In the genomic region with DNA sequence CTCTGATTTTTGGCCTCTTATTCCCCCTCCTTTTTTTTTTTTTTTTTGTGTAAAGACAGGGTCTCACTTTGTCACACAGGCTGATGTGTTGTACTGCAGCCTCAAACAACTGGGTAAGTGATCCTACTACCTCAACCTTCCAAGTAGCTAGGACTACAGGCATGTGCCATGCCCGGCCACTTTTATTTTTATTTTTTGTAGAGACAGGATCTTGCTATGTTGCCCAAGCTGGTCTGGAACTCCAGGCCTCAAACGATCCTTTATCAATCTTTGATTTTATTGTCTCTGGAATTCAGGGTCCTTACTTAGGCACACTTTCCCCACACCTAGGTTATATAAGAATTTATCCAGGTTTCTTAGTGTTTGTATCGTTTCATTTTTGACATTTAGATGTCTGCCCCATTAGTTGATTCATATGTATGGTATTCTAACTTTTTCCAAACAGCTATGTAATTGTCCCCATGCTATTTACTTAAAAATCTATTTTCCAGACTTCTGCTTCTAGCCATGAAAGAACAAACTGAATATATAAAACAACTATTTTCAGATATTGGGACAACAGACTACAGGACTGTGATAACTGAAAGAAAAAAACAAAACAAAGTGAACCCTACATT, we compare ENCODE assay signal across 1 cellular context.
A peak's percentile ranks its signal among the peaks of the same experiment; 100 is the strongest.
TF ChIP-seq lines count a peak whose summit lies in the region.

No MANE protein-coding gene starts in this region.

TF ChIP-seq in K562, 482 proteins besides CTCF, POLR2A, EP300 and RAD21 (continues in another document):
- TF ChIP-seq TAF9B (IDR thresholded peaks at IDR 0.05; ENCODE audit: partially characterized antibody), result peak; percentile 5
- 0 out of 4 replicates have a peak, but pooled peaks of 1 of the 2 experiments have one; percentile 19 for TF ChIP-seq UBTF (IDR thresholded peaks at IDR 0.05; ENCODE audit: borderline replicate concordance in 1 of 2, low read depth in 2 of 2, low read length in 2 of 2)
- TF ChIP-seq E2F8 (IDR thresholded peaks at IDR 0.05; ENCODE audit: low read depth, partially characterized antibody), result no peak
- TF ChIP-seq ELF1 (tag; IDR thresholded peaks at IDR 0.05), result no peak
- TF ChIP-seq TBP (optimal IDR thresholded peaks at IDR 0.05; ENCODE audit: low read depth, low read length), result no peak
- TF ChIP-seq PKNOX1 (IDR thresholded peaks at IDR 0.05), result no peak
- TF ChIP-seq, protein P1, sequence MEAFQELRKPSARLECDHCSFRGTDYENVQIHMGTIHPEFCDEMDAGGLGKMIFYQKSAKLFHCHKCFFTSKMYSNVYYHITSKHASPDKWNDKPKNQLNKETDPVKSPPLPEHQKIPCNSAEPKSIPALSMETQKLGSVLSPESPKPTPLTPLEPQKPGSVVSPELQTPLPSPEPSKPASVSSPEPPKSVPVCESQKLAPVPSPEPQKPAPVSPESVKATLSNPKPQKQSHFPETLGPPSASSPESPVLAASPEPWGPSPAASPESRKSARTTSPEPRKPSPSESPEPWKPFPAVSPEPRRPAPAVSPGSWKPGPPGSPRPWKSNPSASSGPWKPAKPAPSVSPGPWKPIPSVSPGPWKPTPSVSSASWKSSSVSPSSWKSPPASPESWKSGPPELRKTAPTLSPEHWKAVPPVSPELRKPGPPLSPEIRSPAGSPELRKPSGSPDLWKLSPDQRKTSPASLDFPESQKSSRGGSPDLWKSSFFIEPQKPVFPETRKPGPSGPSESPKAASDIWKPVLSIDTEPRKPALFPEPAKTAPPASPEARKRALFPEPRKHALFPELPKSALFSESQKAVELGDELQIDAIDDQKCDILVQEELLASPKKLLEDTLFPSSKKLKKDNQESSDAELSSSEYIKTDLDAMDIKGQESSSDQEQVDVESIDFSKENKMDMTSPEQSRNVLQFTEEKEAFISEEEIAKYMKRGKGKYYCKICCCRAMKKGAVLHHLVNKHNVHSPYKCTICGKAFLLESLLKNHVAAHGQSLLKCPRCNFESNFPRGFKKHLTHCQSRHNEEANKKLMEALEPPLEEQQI (IDR thresholded peaks at IDR 0.05), result no peak
- no peak for TF ChIP-seq NFATC3 (IDR thresholded peaks at IDR 0.05)
- TF ChIP-seq NUFIP1 (IDR thresholded peaks at IDR 0.05; ENCODE audit: partially characterized antibody), result peak; percentile 11
- TF ChIP-seq ZBTB11 (CRISPR knock-in tag; IDR thresholded peaks at IDR 0.05), result no peak
- TF ChIP-seq RNF2 (IDR thresholded peaks at IDR 0.05), result no peak
- no peak for TF ChIP-seq ZNF263 (CRISPR knock-in tag; IDR thresholded peaks at IDR 0.05; ENCODE audit: borderline replicate concordance)
- no peak for TF ChIP-seq HOXB6 (CRISPR knock-in tag; IDR thresholded peaks at IDR 0.05; ENCODE audit: borderline replicate concordance)
- TF ChIP-seq KDM2B (CRISPR knock-in tag; IDR thresholded peaks at IDR 0.05), result no peak
- TF ChIP-seq, protein P2, sequence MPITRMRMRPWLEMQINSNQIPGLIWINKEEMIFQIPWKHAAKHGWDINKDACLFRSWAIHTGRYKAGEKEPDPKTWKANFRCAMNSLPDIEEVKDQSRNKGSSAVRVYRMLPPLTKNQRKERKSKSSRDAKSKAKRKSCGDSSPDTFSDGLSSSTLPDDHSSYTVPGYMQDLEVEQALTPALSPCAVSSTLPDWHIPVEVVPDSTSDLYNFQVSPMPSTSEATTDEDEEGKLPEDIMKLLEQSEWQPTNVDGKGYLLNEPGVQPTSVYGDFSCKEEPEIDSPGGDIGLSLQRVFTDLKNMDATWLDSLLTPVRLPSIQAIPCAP (CRISPR knock-in tag; IDR thresholded peaks at IDR 0.05; ENCODE audit: borderline replicate concordance), result no peak
- TF ChIP-seq MLLT1 (IDR thresholded peaks at IDR 0.05), result no peak
- TF ChIP-seq MIER1 (IDR thresholded peaks at IDR 0.05; ENCODE audit: low read depth), result no peak; the same call in 1 of the 2 replicates
- no peak for TF ChIP-seq E2F1 (CRISPR knock-in tag; IDR thresholded peaks at IDR 0.05)
- no peak for TF ChIP-seq POLR2AphosphoS2 (IDR thresholded peaks at IDR 0.05; ENCODE audit: low read length)
- no peak for TF ChIP-seq TCF3 (CRISPR knock-in tag; IDR thresholded peaks at IDR 0.05)
- TF ChIP-seq MCM2 (IDR thresholded peaks at IDR 0.05; ENCODE audit: low read depth), result no peak
- no peak for TF ChIP-seq DIDO1 (tag; IDR thresholded peaks at IDR 0.05; ENCODE audit: low read depth)
- TF ChIP-seq, protein P3, sequence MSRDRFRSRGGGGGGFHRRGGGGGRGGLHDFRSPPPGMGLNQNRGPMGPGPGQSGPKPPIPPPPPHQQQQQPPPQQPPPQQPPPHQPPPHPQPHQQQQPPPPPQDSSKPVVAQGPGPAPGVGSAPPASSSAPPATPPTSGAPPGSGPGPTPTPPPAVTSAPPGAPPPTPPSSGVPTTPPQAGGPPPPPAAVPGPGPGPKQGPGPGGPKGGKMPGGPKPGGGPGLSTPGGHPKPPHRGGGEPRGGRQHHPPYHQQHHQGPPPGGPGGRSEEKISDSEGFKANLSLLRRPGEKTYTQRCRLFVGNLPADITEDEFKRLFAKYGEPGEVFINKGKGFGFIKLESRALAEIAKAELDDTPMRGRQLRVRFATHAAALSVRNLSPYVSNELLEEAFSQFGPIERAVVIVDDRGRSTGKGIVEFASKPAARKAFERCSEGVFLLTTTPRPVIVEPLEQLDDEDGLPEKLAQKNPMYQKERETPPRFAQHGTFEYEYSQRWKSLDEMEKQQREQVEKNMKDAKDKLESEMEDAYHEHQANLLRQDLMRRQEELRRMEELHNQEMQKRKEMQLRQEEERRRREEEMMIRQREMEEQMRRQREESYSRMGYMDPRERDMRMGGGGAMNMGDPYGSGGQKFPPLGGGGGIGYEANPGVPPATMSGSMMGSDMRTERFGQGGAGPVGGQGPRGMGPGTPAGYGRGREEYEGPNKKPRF (IDR thresholded peaks at IDR 0.05; ENCODE audit: low read depth, low read length), result no peak
- TF ChIP-seq DEAF1 (CRISPR knock-in tag; IDR thresholded peaks at IDR 0.05), result no peak
- TF ChIP-seq CSDE1 (IDR thresholded peaks at IDR 0.05), result peak in 1 of 2 experiments; percentile 21; a peak in 1 of 4 replicates
- no peak for TF ChIP-seq ZNF780A (CRISPR knock-in tag; IDR thresholded peaks at IDR 0.05)
- no peak for TF ChIP-seq NFE2 (IDR thresholded peaks at IDR 0.05; ENCODE audit: low read depth)
- TF ChIP-seq, protein P4, sequence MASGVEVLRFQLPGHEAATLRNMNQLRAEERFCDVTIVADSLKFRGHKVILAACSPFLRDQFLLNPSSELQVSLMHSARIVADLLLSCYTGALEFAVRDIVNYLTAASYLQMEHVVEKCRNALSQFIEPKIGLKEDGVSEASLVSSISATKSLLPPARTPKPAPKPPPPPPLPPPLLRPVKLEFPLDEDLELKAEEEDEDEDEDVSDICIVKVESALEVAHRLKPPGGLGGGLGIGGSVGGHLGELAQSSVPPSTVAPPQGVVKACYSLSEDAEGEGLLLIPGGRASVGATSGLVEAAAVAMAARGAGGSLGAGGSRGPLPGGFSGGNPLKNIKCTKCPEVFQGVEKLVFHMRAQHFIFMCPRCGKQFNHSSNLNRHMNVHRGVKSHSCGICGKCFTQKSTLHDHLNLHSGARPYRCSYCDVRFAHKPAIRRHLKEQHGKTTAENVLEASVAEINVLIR (CRISPR knock-in tag; IDR thresholded peaks at IDR 0.05), result no peak
- TF ChIP-seq ZNF436 (CRISPR knock-in tag; IDR thresholded peaks at IDR 0.05), result no peak
